Comparison of ENCODE assay signal across 9 cellular contexts in the genomic region with DNA sequence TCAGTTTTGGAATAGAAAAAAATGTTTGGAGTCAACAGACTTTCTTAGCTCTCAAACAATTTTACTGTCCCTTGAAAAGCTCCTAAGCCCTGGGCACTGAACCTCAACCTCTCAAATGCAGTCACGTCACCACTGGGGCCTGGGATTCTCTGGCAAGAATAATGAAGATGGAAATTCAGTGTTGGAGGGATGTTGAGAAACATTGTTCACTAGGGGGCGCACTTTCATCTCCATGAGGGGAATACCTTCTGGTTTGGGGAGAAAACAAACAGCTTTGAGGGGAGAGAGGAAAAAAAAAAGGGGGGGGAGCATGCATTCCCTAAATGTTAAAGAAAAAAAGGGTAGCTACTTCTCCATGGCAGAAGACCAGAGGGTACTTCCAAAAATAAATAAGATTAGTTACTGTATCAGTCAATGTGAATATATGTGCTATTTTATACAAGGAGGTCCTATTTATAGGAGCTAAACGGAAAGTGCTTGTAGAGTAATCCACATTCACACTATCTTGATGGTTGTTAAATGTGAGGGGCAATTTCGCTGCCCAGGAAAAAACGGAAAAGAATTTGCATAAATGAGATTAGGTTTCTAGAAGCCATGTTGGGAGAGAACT. TPM values are rescaled to one million over a fixed set of nuclear protein-coding genes. Genes with fewer than 3 reads are reported as not detected.
DNase-seq lines count a peak whose midpoint lies in the region; TF ChIP-seq lines count a peak whose summit lies in the region.
"Had no signal": no experiment of that assay in that cellular context is flagged by ENCODE, and none has a peak within 500 bp of the region (broad histone marks: within the 10 kb centered on the region; RNA-seq: fewer than 3 reads in every experiment).

No MANE protein-coding gene starts in this region.

- no peaks in the 10 kb centered on the region for H3K36me3 ChIP-seq in stomach

- no peaks in the 10 kb centered on the region for H3K27me3 ChIP-seq in stomach

- CTCF ChIA-PET in HEK293T (lab: Yijun Ruan, JAX) = interaction anchor here (0.6 to 1.9 kb wide), 28 partner anchors 8 to 1159 kb away, joined by 3 to 11 read pairs (median 3); no protein-coding TSS in a partner anchor

- intact Hi-C loops in activated CD4-positive, alpha-beta T cell treated with anti-CD3 and anti-CD28 coated beads, Interleukin-2, amount 10 ng/mL, durations not matched to agents 24 days and 14 days (cut with micrococcal nuclease) = loop anchor here (2.0 to 10.0 kb wide), 4 partner anchors 17 to 1029 kb away; no protein-coding TSS in a partner anchor
- intact Hi-C loops in stomach (cut with DNase I; ENCODE audit: low total_unique reads) = loop anchor here (10.0 kb wide), 1 partner anchor 1029 kb away; no protein-coding TSS in a partner anchor

- peaks cover 0 to 14% (median 7%) of the 10 kb centered on the region in 4 donors for H3K4me1 ChIP-seq in stomach

- no peak overlapping the region for H3K4me3 ChIP-seq in stomach

- no peak overlapping the region for H3K27ac ChIP-seq in stomach

- no peaks in the 10 kb centered on the region for H3K27me3 Mint-ChIP-seq in activated CD4-positive, alpha-beta T cell treated with anti-CD3 and anti-CD28 coated beads, Interleukin-2, amount 10 ng/mL, durations not matched to agents 24 days and 14 days
- H3K27me3 Mint-ChIP-seq in mesothelial cell of epicardium (ENCODE audit: low read depth) = no peaks in the 10 kb centered on the region

- peak; percentile 34 for DNase-seq in CMK (ENCODE audit: low read depth)
- DNase-seq in HEK293T (ENCODE audit: extremely low spot score) = peak; percentile 66
- DNase-seq in NCI-H460 (ENCODE audit: extremely low read depth, low read depth) = peak; percentile 73
- peak; percentile 87 for DNase-seq in activated CD4-positive, alpha-beta T cell treated with anti-CD3 and anti-CD28 coated beads, Interleukin-2, amount 10 ng/mL, durations not matched to agents 24 days and 14 days
- DNase-seq in effector CD8-positive, alpha-beta T cell (lab: John Stamatoyannopoulos, UW) = peak; percentile 18
- DNase-seq in mesothelial cell of epicardium (ENCODE audit: low spot score in 2 of 2, unreplicated experiment in 2 of 2) = peak; percentile 44 to 56
- peak; percentile 53 for DNase-seq in stomach
- DNase-seq in GF-D8 (lab: John Stamatoyannopoulos, UW) = no peak

- POLR2A ChIA-PET in HEK293T (lab: Yijun Ruan, JAX) = no interaction called here

- no peak for TF ChIP-seq POLR2A in stomach (IDR thresholded peaks at IDR 0.05)

- TF ChIP-seq EP300 in stomach (IDR thresholded peaks at IDR 0.05) = no peak

- TF ChIP-seq CTCF in mesothelial cell of epicardium (IDR thresholded peaks at IDR 0.05; ENCODE audit: unreplicated experiment) = peak; percentile 89
- peak in 5 of 7 experiments; percentile 39 to 69 (median 57) for TF ChIP-seq CTCF in stomach (IDR thresholded peaks at IDR 0.05)

- H3K36me3 Mint-ChIP-seq in activated CD4-positive, alpha-beta T cell treated with anti-CD3 and anti-CD28 coated beads, Interleukin-2, amount 10 ng/mL, durations not matched to agents 24 days and 14 days (ENCODE audit: low read depth) = no peaks in the 10 kb centered on the region
- no peaks in the 10 kb centered on the region for H3K36me3 Mint-ChIP-seq in mesothelial cell of epicardium

- 14 to 36% (median 21%) methylated on average over 5 of the region's 5 CpGs for WGBS in stomach, 5 donors

- no peaks in the 10 kb centered on the region for H3K9me3 Mint-ChIP-seq in activated CD4-positive, alpha-beta T cell treated with anti-CD3 and anti-CD28 coated beads, Interleukin-2, amount 10 ng/mL, durations not matched to agents 24 days and 14 days
- peaks cover 5% of the 10 kb centered on the region for H3K9me3 Mint-ChIP-seq in mesothelial cell of epicardium

- no peak overlapping the region for H3K27ac Mint-ChIP-seq in activated CD4-positive, alpha-beta T cell treated with anti-CD3 and anti-CD28 coated beads, Interleukin-2, amount 10 ng/mL, durations not matched to agents 24 days and 14 days
- no peak overlapping the region for H3K27ac Mint-ChIP-seq in mesothelial cell of epicardium

- no peaks in the 10 kb centered on the region for H3K9me3 ChIP-seq in stomach

- no peak overlapping the region for H3K4me3 Mint-ChIP-seq in activated CD4-positive, alpha-beta T cell treated with anti-CD3 and anti-CD28 coated beads, Interleukin-2, amount 10 ng/mL, durations not matched to agents 24 days and 14 days
- no peak overlapping the region for H3K4me3 Mint-ChIP-seq in mesothelial cell of epicardium

- H3K4me1 Mint-ChIP-seq in activated CD4-positive, alpha-beta T cell treated with anti-CD3 and anti-CD28 coated beads, Interleukin-2, amount 10 ng/mL, durations not matched to agents 24 days and 14 days = peaks cover 16% of the 10 kb centered on the region
- peaks cover 26% of the 10 kb centered on the region for H3K4me1 Mint-ChIP-seq in mesothelial cell of epicardium

TF ChIP-seq in HEK293T, 16 proteins besides CTCF, POLR2A, EP300 and RAD21:
- TF ChIP-seq ELF4 (IDR thresholded peaks at IDR 0.05) = no peak
- no peak for TF ChIP-seq CTBP1 (IDR thresholded peaks at IDR 0.05; ENCODE audit: borderline replicate concordance)
- no peak for TF ChIP-seq LEF1 (IDR thresholded peaks at IDR 0.05; ENCODE audit: borderline replicate concordance)
- TF ChIP-seq SP1 (IDR thresholded peaks at IDR 0.05) = no peak
- no peak for TF ChIP-seq TARDBP (IDR thresholded peaks at IDR 0.05)
- no peak for TF ChIP-seq L3MBTL2 (conservative IDR thresholded peaks at IDR 0.05)

RNA-seq across cellular contexts. Expression of a gene that starts 5.8 kb away (rescaled TPM):
- total RNA-seq in NCI-H460 (2014; rRNA removed; shearing (Covaris generic)) = not detected in 2 replicates
- not detected in 2 replicates for polyA plus RNA-seq in NCI-H460 (2014; cell fraction: nucleus; rRNA removed)
- not detected in 2 replicates for total RNA-seq in activated CD4-positive, alpha-beta T cell treated with anti-CD3 and anti-CD28 coated beads, Interleukin-2, amount 10 ng/mL, durations not matched to agents 24 days and 14 days
- total RNA-seq in mesothelial cell of epicardium (not detected in 3 replicates), stomach (not detected)
- polyA plus RNA-seq in stomach = not detected
- total RNA-seq: subcutaneous adipose tissue had no signal

RNA-seq across cellular contexts. Expression of a gene that starts 34.6 kb away (rescaled TPM):
- total RNA-seq in NCI-H460 (2014; rRNA removed; shearing (Covaris generic)) = 11.3 and 13.1 TPM in 2 replicates
- 10.3 and 16.8 TPM in 2 replicates for polyA plus RNA-seq in NCI-H460 (2014; cell fraction: nucleus; rRNA removed)
- total RNA-seq in activated CD4-positive, alpha-beta T cell treated with anti-CD3 and anti-CD28 coated beads, Interleukin-2, amount 10 ng/mL, durations not matched to agents 24 days and 14 days = 4.9 and 5.8 TPM in 2 replicates
- total RNA-seq in mesothelial cell of epicardium (16.6 to 17.1 TPM (median 17.0 TPM) in 3 replicates), stomach (10 to 100 TPM in 2 of 5 donors, 1 to 10 TPM in 3; 5.8 to 29.7 (median 7.0) TPM)
- polyA plus RNA-seq in stomach = 1 to 10 TPM; 3.3 to 5.4 (median 3.7) TPM
